In the genomic region with DNA sequence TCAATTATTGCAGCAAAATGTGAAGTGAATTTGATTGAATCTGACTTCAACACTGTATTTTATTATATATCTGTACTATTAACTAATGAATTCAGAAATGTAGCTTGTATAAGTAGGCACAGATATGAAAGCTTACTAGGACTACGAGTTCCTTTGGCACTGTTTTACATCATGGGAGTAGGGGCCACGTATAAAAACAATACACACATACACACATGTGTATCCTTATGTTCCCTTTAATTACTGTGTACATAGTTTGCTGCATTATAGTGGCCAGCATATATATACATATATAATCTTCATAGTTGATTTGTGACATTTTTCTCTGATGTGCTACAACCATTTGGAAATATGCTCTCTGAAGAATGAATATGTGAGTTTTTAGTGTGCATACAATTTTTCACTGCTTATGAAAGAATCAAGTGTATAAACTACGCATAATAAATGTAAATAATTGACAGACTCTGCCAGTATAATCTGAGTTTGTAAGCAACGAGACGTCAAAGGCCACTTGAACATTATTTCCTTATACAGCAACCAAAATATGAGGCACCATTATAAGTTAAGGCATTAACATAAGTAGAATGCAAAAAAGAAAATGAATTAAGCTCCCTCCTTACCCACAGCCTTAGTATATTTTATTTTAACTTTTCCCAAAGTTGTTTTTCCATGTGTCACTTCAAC, we compare ENCODE assay signal across 17 cellular contexts.
"Had no signal": no experiment of that assay in that cellular context is flagged by ENCODE, and none has a peak within 500 bp of the region (broad histone marks: within the 10 kb centered on the region; RNA-seq: fewer than 3 reads in every experiment).

No MANE protein-coding gene starts in this region.

- H3K4me1 ChIP-seq: neural progenitor cell, parathyroid adenoma, right lobe of liver, suprapubic skin, vagina had no signal

- H3K27me3 ChIP-seq: neural progenitor cell, right lobe of liver, suprapubic skin, vagina had no signal

- H3K4me3 ChIP-seq: lung, neural progenitor cell, right lobe of liver, smooth muscle cell, suprapubic skin, vagina had no signal

- DNase-seq: cortex of kidney; naive thymus-derived CD4-positive, alpha-beta T cell; right lobe of liver; stimulated activated CD4-positive, alpha-beta T cell treated with anti-CD3 and anti-CD28 coated beads, Interleukin-12 subunit alpha, Interleukin-12 subunit beta, amount 100 ng/mL, for 4 hours; stimulated activated CD4-positive, alpha-beta T cell treated with anti-CD3 and anti-CD28 coated beads, Interleukin-1b, Interleukin-23, amount 100 ng/mL, for 48 hours; stimulated activated CD4-positive, alpha-beta T cell treated with anti-CD3 and anti-CD28 coated beads, Interleukin-4, amount 100 ng/mL, for 1 hour; stimulated activated CD8-positive, alpha-beta memory T cell treated with anti-CD3 and anti-CD28 coated beads, Interleukin-4, amount 100 ng/mL, for 48 hours; stimulated activated naive CD4-positive, alpha-beta T cell; stimulated activated naive CD8-positive, alpha-beta T cell treated with anti-CD3 and anti-CD28 coated beads, Interleukin-15, amount 100 ng/mL, for 72 hours; trophoblast cell had no signal

- H3K27ac ChIP-seq: neural progenitor cell, parathyroid adenoma, right lobe of liver, suprapubic skin, vagina had no signal

- H3K9me3 ChIP-seq: right lobe of liver, suprapubic skin, vagina had no signal

- H3K79me2 ChIP-seq: parathyroid adenoma had no signal

- H3K36me3 ChIP-seq: neural progenitor cell, right lobe of liver, suprapubic skin, vagina had no signal

- ATAC-seq: left lobe of liver; naive thymus-derived CD4-positive, alpha-beta T cell; right lobe of liver; stimulated activated naive CD8-positive, alpha-beta T cell treated with anti-CD3 and anti-CD28 coated beads, Interleukin-15, amount 100 ng/mL, for 72 hours had no signal

- H2AFZ ChIP-seq: neural progenitor cell, parathyroid adenoma had no signal
